ENCODE assay signal across 8 cellular contexts in genomic region chr4:128286474-128287158, GRCh38. TPM values are rescaled to one million over a fixed set of nuclear protein-coding genes. Genes with fewer than 3 reads are reported as not detected.
DNase-seq lines count a peak whose midpoint lies in the region; ATAC-seq and TF ChIP-seq lines count a peak whose summit lies in the region.

No MANE protein-coding gene starts in this region.

- H3K4me1 ChIP-seq in DOHH2 (ENCODE audit: control insufficient read depth, low read length) (peaks cover 22% of the 10 kb centered on the region), MM.1S (ENCODE audit: low read length) (peaks cover 10% of the 10 kb centered on the region; the same call in 1 of the 2 replicates), esophagus muscularis mucosa (peaks cover 36 to 46% (median 39%) of the 10 kb centered on the region in 4 donors), neuronal stem cell (ENCODE audit: control insufficient read depth in 2 of 2, insufficient read depth in 1 of 2, low read depth in 1 of 2, low read length in 2 of 2) (peaks cover 0 to 2% of the 10 kb centered on the region in 2 donors)

- TF ChIP-seq CTCF in DOHH2 (IDR thresholded peaks at IDR 0.05; ENCODE audit: low read depth, low read length, poor library complexity, severe bottlenecking) (no peak), MM.1S (IDR thresholded peaks at IDR 0.05; ENCODE audit: low read length) (no peak), WERI-Rb-1 (IDR thresholded peaks at IDR 0.05; ENCODE audit: low read depth, low read length) (no peak), esophagus muscularis mucosa (IDR thresholded peaks at IDR 0.05) (no peak)

- no peak overlapping the region for H3K14ac ChIP-seq in neuronal stem cell (ENCODE audit: low read length)

- H3K4me2 ChIP-seq in DOHH2 (ENCODE audit: low read length) (peak overlapping the region; percentile 93), MM.1S (ENCODE audit: low read depth, low read length) (peak overlapping the region; percentile 68), neuronal stem cell (ENCODE audit: insufficient read depth, low read length, poor library complexity, severe bottlenecking) (peak overlapping the region; percentile 57)

- ATAC-seq in GM21390 (IDR thresholded peaks at IDR 0.05; ENCODE audit: unreplicated experiment) (peak; percentile 17), HG03457 (IDR thresholded peaks at IDR 0.05; ENCODE audit: unreplicated experiment) (no peak)

- TF ChIP-seq EP300 in esophagus muscularis mucosa (IDR thresholded peaks at IDR 0.05): no peak

- H2AFZ ChIP-seq in MM.1S (ENCODE audit: low read length) (peak overlapping the region; percentile 30; the same call in 1 of the 2 replicates), neuronal stem cell (ENCODE audit: low read length) (peak overlapping the region; percentile 92)

- H4K20me1 ChIP-seq in DOHH2 (ENCODE audit: control insufficient read depth, insufficient read depth, low read depth, low read length) (peaks cover 20% of the 10 kb centered on the region), MM.1S (ENCODE audit: insufficient read depth, low read length) (no peaks in the 10 kb centered on the region)

- DNase-seq in MM.1S: peak; percentile 59
- no peak for DNase-seq in WERI-Rb-1
- DNase-seq in esophagus muscularis mucosa (ENCODE audit: extremely low spot score): no peak
- DNase-seq in neuronal stem cell (ENCODE audit: low spot score): peak; percentile 15
- no peak for DNase-seq in globus pallidus (ENCODE audit: low spot score)

- H3K9me2 ChIP-seq in DOHH2 (replicated peaks; ENCODE audit: control insufficient read depth, low read length): no peaks in the 10 kb centered on the region
- H3K9me2 ChIP-seq in MM.1S (replicated peaks; ENCODE audit: insufficient read depth, low read length): no peaks in the 10 kb centered on the region

- no peak overlapping the region for H4K8ac ChIP-seq in neuronal stem cell (ENCODE audit: low read depth, low read length)

- H3K18ac ChIP-seq in neuronal stem cell (ENCODE audit: low read length): peak overlapping the region; percentile 84

- no peak overlapping the region for H2BK12ac ChIP-seq in neuronal stem cell (ENCODE audit: low read length)

- H3K27ac ChIP-seq in DOHH2 (ENCODE audit: low read depth, low read length) (peak overlapping the region; percentile 77), MM.1S (ENCODE audit: low read length) (peak overlapping the region; percentile 90; the same call in 1 of the 2 replicates), WERI-Rb-1 (peak overlapping the region; percentile 96), esophagus muscularis mucosa (replicated peaks in 1 of 4) (peak overlapping the region; percentile 94 to 97 (median 95)), neuronal stem cell (replicated peaks; ENCODE audit: low read length) (peak overlapping the region; percentile 82)

- H3K4ac ChIP-seq in neuronal stem cell (ENCODE audit: low read length): no peak overlapping the region

- no peak overlapping the region for H2AK5ac ChIP-seq in neuronal stem cell (ENCODE audit: low read depth, low read length)

- H3K23ac ChIP-seq in neuronal stem cell (ENCODE audit: low read depth, low read length, poor library complexity): peak overlapping the region; percentile 94

- H3F3A ChIP-seq in DOHH2 (ENCODE audit: control insufficient read depth, insufficient read depth): peaks cover 5% of the 10 kb centered on the region; the same call in 1 of the 2 replicates
- peaks cover 5% of the 10 kb centered on the region for H3F3A ChIP-seq in MM.1S (ENCODE audit: insufficient read depth, low read length)

- H3K4me3 ChIP-seq in DOHH2 (ENCODE audit: low read length): peak overlapping the region; percentile 84
- H3K4me3 ChIP-seq in MM.1S (ENCODE audit: low read length): peak overlapping the region; percentile 75
- H3K4me3 ChIP-seq in WERI-Rb-1 (ENCODE audit: low read depth, low read length): peak overlapping the region; percentile 96
- H3K4me3 ChIP-seq in esophagus muscularis mucosa: peak overlapping the region; percentile 81 to 96 (median 87)
- peak overlapping the region; percentile 90 to 93 for H3K4me3 ChIP-seq in neuronal stem cell (ENCODE audit: low read length in 2 of 2)

- H3K36me3 ChIP-seq in DOHH2 (ENCODE audit: control insufficient read depth, low read length) (peaks cover 44% of the 10 kb centered on the region), MM.1S (replicated peaks; ENCODE audit: insufficient read depth, low read length) (no peaks in the 10 kb centered on the region), WERI-Rb-1 (peaks cover 47% of the 10 kb centered on the region), esophagus muscularis mucosa (no peaks in the 10 kb centered on the region), neuronal stem cell (replicated peaks in 1 of 2; ENCODE audit: control insufficient read depth in 2 of 2, insufficient read depth in 2 of 2, low read length in 2 of 2) (peaks cover 0 to 35% of the 10 kb centered on the region in 2 donors)

- H4K91ac ChIP-seq in neuronal stem cell (ENCODE audit: low read depth, low read length, poor library complexity): no peak overlapping the region

- no peaks in the 10 kb centered on the region for H3K27me3 ChIP-seq in DOHH2 (ENCODE audit: control insufficient read depth, low read length)
- no peaks in the 10 kb centered on the region for H3K27me3 ChIP-seq in MM.1S (replicated peaks; ENCODE audit: insufficient read depth, low read length)
- no peaks in the 10 kb centered on the region for H3K27me3 ChIP-seq in WERI-Rb-1 (ENCODE audit: insufficient read depth, low read depth, severe bottlenecking)
- H3K27me3 ChIP-seq in esophagus muscularis mucosa: no peaks in the 10 kb centered on the region
- no peaks in the 10 kb centered on the region for H3K27me3 ChIP-seq in neuronal stem cell (ENCODE audit: control insufficient read depth in 3 of 3, insufficient read depth in 3 of 3, low read depth in 1 of 3, low read length in 3 of 3)

- intact Hi-C loops in esophagus muscularis mucosa (cut with DNase I): loop anchor here (5.0 to 10.0 kb wide), 4 partner anchors 101 to 526 kb away; no protein-coding TSS in a partner anchor

- H2BK15ac ChIP-seq in neuronal stem cell (ENCODE audit: low read length): no peak overlapping the region

- peak overlapping the region; percentile 72 for H2BK5ac ChIP-seq in neuronal stem cell (ENCODE audit: low read length)

- 2% methylated on average over 14 of the region's 14 CpGs for WGBS in esophagus muscularis mucosa
- no CpG with 5 or more reads among the region's 14 CpGs for WGBS in neuronal stem cell (ENCODE audit: extremely low coverage in 2 of 2, insufficient read length in 2 of 2, insufficient replicate concordance in 1 of 2), 2 donors

- peaks cover 2% of the 10 kb centered on the region for H3K79me1 ChIP-seq in neuronal stem cell (ENCODE audit: low read depth, low read length)

- H3K79me2 ChIP-seq in DOHH2 (ENCODE audit: control insufficient read depth, low read length): peaks cover 74% of the 10 kb centered on the region
- peaks cover 60% of the 10 kb centered on the region for H3K79me2 ChIP-seq in MM.1S (ENCODE audit: low read length)

- TF ChIP-seq POLR2A in esophagus muscularis mucosa (IDR thresholded peaks at IDR 0.05; ENCODE audit: low read depth): no peak

- H3K9ac ChIP-seq in MM.1S (ENCODE audit: low read length) (peak overlapping the region; percentile 77), neuronal stem cell (ENCODE audit: low read depth, low read length, poor library complexity) (no peak overlapping the region)

- no peak overlapping the region for H2BK120ac ChIP-seq in neuronal stem cell (ENCODE audit: low read depth, low read length)

- H3K9me3 ChIP-seq in DOHH2 (ENCODE audit: control insufficient read depth, insufficient read depth, low read length) (no peaks in the 10 kb centered on the region), MM.1S (replicated peaks; ENCODE audit: insufficient read depth, low read length) (no peaks in the 10 kb centered on the region), WERI-Rb-1 (ENCODE audit: severe bottlenecking) (no peaks in the 10 kb centered on the region), esophagus muscularis mucosa (no peaks in the 10 kb centered on the region), neuronal stem cell (replicated peaks in 1 of 2; ENCODE audit: control insufficient read depth in 2 of 2, insufficient read depth in 1 of 2, low read depth in 1 of 2, low read length in 2 of 2) (peaks cover 0 to 11% of the 10 kb centered on the region in 2 donors)

RNA-seq across cellular contexts. Expression of gene PGRMC2, which starts 1.0 kb away (rescaled TPM):
- 10 to 100 TPM; 57.3 to 74.3 (median 59.4) TPM for total RNA-seq in esophagus muscularis mucosa
- 62.3 TPM for polyA plus RNA-seq in neuronal stem cell (2013, experiment 1 of 2)
- 63.6 TPM for polyA plus RNA-seq in neuronal stem cell (2013, experiment 2 of 2)

Comparison
In these comparisons a context has a peak if more than half of its experiments do, and no peak if none do; other contexts are left out.
1. DNase-seq: peak in MM.1S (single experiment) and neuronal stem cell (single experiment); none in WERI-Rb-1 (single experiment), esophagus muscularis mucosa (single experiment) and globus pallidus (single experiment).
2. Peak in every context shown above with its lines, with median percentiles within 50 percentile points of each other: H3K27ac ChIP-seq, H3K4me2 ChIP-seq and H3K4me3 ChIP-seq.